ENCODE assay signal across 13 cellular contexts in the genomic region with DNA sequence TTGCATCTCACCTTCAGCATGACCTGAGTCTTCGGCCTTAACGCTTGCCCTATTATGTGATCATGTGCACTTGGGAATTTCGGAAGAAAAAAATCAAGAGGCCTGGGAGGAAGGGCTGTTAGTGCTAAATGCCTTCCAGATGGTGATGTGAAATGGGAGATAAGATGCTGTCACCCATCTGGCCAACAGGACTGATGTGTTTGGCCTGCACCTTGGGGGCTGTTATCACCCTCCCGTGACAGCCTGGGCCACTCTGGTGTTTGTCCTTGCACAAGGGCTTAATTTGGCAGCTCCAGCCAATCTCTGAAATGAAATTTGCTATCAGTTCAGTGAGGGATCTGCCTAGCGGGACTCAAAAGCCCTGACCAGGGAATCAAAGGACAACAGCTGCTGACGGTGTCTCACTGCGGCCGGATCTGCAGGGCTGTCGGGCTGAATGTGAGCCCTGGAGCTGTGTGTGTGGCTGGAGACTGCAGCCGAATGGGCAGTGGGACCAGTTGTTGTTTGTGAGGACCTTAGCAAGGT.
A peak's percentile ranks its signal among the peaks of the same experiment; 100 is the strongest.
DNase-seq lines count a peak whose midpoint lies in the region; ATAC-seq and TF ChIP-seq lines count a peak whose summit lies in the region.
"Had no signal": no experiment of that assay in that cellular context is flagged by ENCODE, and none has a peak within 500 bp of the region (broad histone marks: within the 10 kb centered on the region; RNA-seq: fewer than 3 reads in every experiment).

No MANE protein-coding gene starts in this region.

- TF ChIP-seq CTCF in heart right ventricle (IDR thresholded peaks at IDR 0.05) (no peak), prostate gland (IDR thresholded peaks at IDR 0.05) (no peak)

- intact Hi-C loops in heart right ventricle (cut with DNase I) (loop anchor here in 7 of 10 donors (2.0 to 10.0 kb wide), 8 partner anchors 27 to 135 kb away; a partner anchor contains a TSS), prostate gland (cut with DNase I) (loop anchor here (10.0 kb wide), 1 partner anchor 295 kb away; no protein-coding TSS in a partner anchor)

- no peak overlapping the region for H3K27ac Mint-ChIP-seq in activated CD4-positive, alpha-beta memory T cell treated with anti-CD3 and anti-CD28 coated beads, Interleukin-2, amount 10 ng/mL, durations not matched to agents 7 days and 5 days
- H3K27ac Mint-ChIP-seq: naive thymus-derived CD8-positive, alpha-beta T cell had no signal

- no peaks in the 10 kb centered on the region for H3K4me1 Mint-ChIP-seq in activated CD4-positive, alpha-beta memory T cell treated with anti-CD3 and anti-CD28 coated beads, Interleukin-2, amount 10 ng/mL, durations not matched to agents 7 days and 5 days
- H3K4me1 Mint-ChIP-seq: naive thymus-derived CD8-positive, alpha-beta T cell had no signal

- CTCF ChIA-PET in activated CD4-positive, alpha-beta memory T cell treated with anti-CD3 and anti-CD28 coated beads, Interleukin-2, amount 10 ng/mL, durations not matched to agents 7 days and 5 days (lab: Charles Lee) = no interaction called here

- no peaks in the 10 kb centered on the region for H3K36me3 Mint-ChIP-seq in activated CD4-positive, alpha-beta memory T cell treated with anti-CD3 and anti-CD28 coated beads, Interleukin-2, amount 10 ng/mL, durations not matched to agents 7 days and 5 days (ENCODE audit: low read depth)
- H3K36me3 Mint-ChIP-seq: naive thymus-derived CD8-positive, alpha-beta T cell had no signal

- no peak for TF ChIP-seq POLR2A in prostate gland (IDR thresholded peaks at IDR 0.05)

- H3K9me3 ChIP-seq in SJCRH30 (replicated peaks) = no peaks in the 10 kb centered on the region
- no peaks in the 10 kb centered on the region for H3K9me3 ChIP-seq in heart right ventricle
- H3K9me3 ChIP-seq in prostate gland = no peaks in the 10 kb centered on the region

- 34 to 44% methylated on average over 10 of the region's 10 CpGs for WGBS in heart right ventricle, 2 donors
- 76% methylated on average over 10 of the region's 10 CpGs for WGBS in prostate gland

- DNase-seq in DMS 273 (lab: John Stamatoyannopoulos, UW; ENCODE audit: unreplicated experiment) (peak; percentile 65), SJCRH30 (peak; percentile 82 to 92), heart right ventricle (peak; percentile 64 to 65), prostate gland (ENCODE audit: low spot score) (no peak), NCI-H1930 (lab: John Stamatoyannopoulos, UW) (no peak)
- DNase-seq in activated CD4-positive, alpha-beta memory T cell treated with anti-CD3 and anti-CD28 coated beads, Interleukin-2, amount 10 ng/mL, durations not matched to agents 7 days and 5 days = no peak
- DNase-seq: activated CD4-positive, alpha-beta T cell treated with anti-CD3 and anti-CD28 coated beads, Interleukin-2, amount 50 U/mL, for 1 hour; activated gamma-delta T cell; naive thymus-derived CD8-positive, alpha-beta T cell; NCI-H446 treated with DMSO at 0.1 percent for 48 hours; stimulated activated CD4-positive, alpha-beta T cell treated with anti-CD3 and anti-CD28 coated beads, Interleukin-12 subunit alpha, Interleukin-12 subunit beta, amount 100 ng/mL, for 4 hours had no signal

- POLR2A ChIA-PET in activated CD4-positive, alpha-beta memory T cell treated with anti-CD3 and anti-CD28 coated beads, Interleukin-2, amount 10 ng/mL, durations not matched to agents 7 days and 5 days (lab: Charles Lee) = no interaction called here

- H3K4me1 ChIP-seq in SJCRH30 = peaks cover 37% of the 10 kb centered on the region
- peaks cover 34 to 90% (median 66%) of the 10 kb centered on the region in 9 donors for H3K4me1 ChIP-seq in heart right ventricle
- H3K4me1 ChIP-seq in prostate gland (replicated peaks) = peaks cover 4% of the 10 kb centered on the region

- no peaks in the 10 kb centered on the region for H3K9me3 Mint-ChIP-seq in activated CD4-positive, alpha-beta memory T cell treated with anti-CD3 and anti-CD28 coated beads, Interleukin-2, amount 10 ng/mL, durations not matched to agents 7 days and 5 days

- H3K4me3 ChIP-seq in SJCRH30 = no peak overlapping the region
- no peak overlapping the region for H3K4me3 ChIP-seq in heart right ventricle
- no peak overlapping the region for H3K4me3 ChIP-seq in prostate gland

- H3K36me3 ChIP-seq in SJCRH30 = peaks cover 6% of the 10 kb centered on the region; the same call in 1 of the 2 replicates
- H3K36me3 ChIP-seq in heart right ventricle = peaks cover 0 to 51% (median 8%) of the 10 kb centered on the region in 9 donors
- peaks cover 0 to 6% of the 10 kb centered on the region in 2 donors for H3K36me3 ChIP-seq in prostate gland

- peak overlapping the region; percentile 57 for H3K27ac ChIP-seq in SJCRH30
- H3K27ac ChIP-seq in heart right ventricle = peak overlapping the region; percentile 41 to 94 (median 88)
- H3K27ac ChIP-seq in prostate gland = peak overlapping the region; percentile 79 to 81

- no peak overlapping the region for H3K4me3 Mint-ChIP-seq in activated CD4-positive, alpha-beta memory T cell treated with anti-CD3 and anti-CD28 coated beads, Interleukin-2, amount 10 ng/mL, durations not matched to agents 7 days and 5 days
- H3K4me3 Mint-ChIP-seq: naive thymus-derived CD8-positive, alpha-beta T cell had no signal

- H3K27me3 ChIP-seq in SJCRH30 = no peaks in the 10 kb centered on the region
- no peaks in the 10 kb centered on the region for H3K27me3 ChIP-seq in heart right ventricle
- no peaks in the 10 kb centered on the region for H3K27me3 ChIP-seq in prostate gland (replicated peaks; ENCODE audit: insufficient read depth)

- peak; percentile 25 to 77 (median 50) for ATAC-seq in heart right ventricle
- ATAC-seq in GM21825 (IDR thresholded peaks at IDR 0.05; ENCODE audit: unreplicated experiment) = no peak
- no peak for ATAC-seq in GM18868 (IDR thresholded peaks at IDR 0.05; ENCODE audit: unreplicated experiment)
- ATAC-seq: naive thymus-derived CD8-positive, alpha-beta T cell had no signal

- no peaks in the 10 kb centered on the region for H3K27me3 Mint-ChIP-seq in activated CD4-positive, alpha-beta memory T cell treated with anti-CD3 and anti-CD28 coated beads, Interleukin-2, amount 10 ng/mL, durations not matched to agents 7 days and 5 days

Comparison
In these comparisons a context has a peak if more than half of its experiments do, and no peak if none do; other contexts are left out.
1. DNase-seq: peak in DMS 273 (single experiment), SJCRH30 (2 of 2) and heart right ventricle (2 of 2); none in prostate gland (single experiment), NCI-H1930 (0 of 2) and activated CD4-positive, alpha-beta memory T cell treated with anti-CD3 and anti-CD28 coated beads, Interleukin-2, amount 10 ng/mL, durations not matched to agents 7 days and 5 days (single experiment).
2. ATAC-seq: peak in heart right ventricle (8 of 8); none in GM21825 (single experiment) and GM18868 (single experiment).
3. Peak in every context shown above with its lines, with median percentiles within 50 percentile points of each other: H3K27ac ChIP-seq.